19 cellular contexts compared by ENCODE assay signal in genomic region chr12:47648056-47648579, GRCh38. TPM values are rescaled to one million over a fixed set of nuclear protein-coding genes. Genes with fewer than 3 reads are reported as not detected.
A peak's percentile ranks its signal among the peaks of the same experiment; 100 is the strongest.
DNase-seq lines count a peak whose midpoint lies in the region; ATAC-seq and TF ChIP-seq lines count a peak whose summit lies in the region.
"Had no signal": no experiment of that assay in that cellular context is flagged by ENCODE, and none has a peak within 500 bp of the region (broad histone marks: within the 10 kb centered on the region; RNA-seq: fewer than 3 reads in every experiment).

No MANE protein-coding gene starts in this region.

- H3K4me1 Mint-ChIP-seq in endothelial cell (ENCODE audit: unreplicated experiment): peaks cover 32% of the 10 kb centered on the region

- no peak overlapping the region for H3K9ac ChIP-seq in HUES64 (ENCODE audit: low read depth, low read length)
- H3K9ac ChIP-seq: BLaER1 treated with 17β-estradiol and CSF1 and Interleukin-3, amounts not matched to agents 10 nM and 100 nM had no signal

- H3K36me3 ChIP-seq in cardiac muscle cell (no peaks in the 10 kb centered on the region), HUES64 (ENCODE audit: insufficient read depth, low read length) (no peaks in the 10 kb centered on the region)

- peaks cover 2% of the 10 kb centered on the region for H3K9me3 Mint-ChIP-seq in endothelial cell (ENCODE audit: unreplicated experiment)

- 91% methylated on average over 2 of the region's 2 CpGs for WGBS in HUES64

- H3K9me3 ChIP-seq in cardiac muscle cell (ENCODE audit: low read depth): no peaks in the 10 kb centered on the region
- H3K9me3 ChIP-seq in HUES64 (ENCODE audit: insufficient read depth, low read depth, low read length): peaks cover 17% of the 10 kb centered on the region; the same call in 1 of the 2 replicates

- peak overlapping the region; percentile 10 for H3K4me3 Mint-ChIP-seq in endothelial cell (ENCODE audit: unreplicated experiment)
- H3K4me3 Mint-ChIP-seq: CD4-positive, CD25-positive, alpha-beta regulatory T cell had no signal

- no peaks in the 10 kb centered on the region for H3K27me3 Mint-ChIP-seq in endothelial cell (ENCODE audit: unreplicated experiment)
- H3K27me3 Mint-ChIP-seq: CD4-positive, CD25-positive, alpha-beta regulatory T cell had no signal

- DNase-seq in cardiac muscle cell (ENCODE audit: low read depth in 1 of 2, low spot score in 1 of 2) (no peak), Right ventricle myocardium superior (no peak), endothelial cell (ENCODE audit: low spot score) (no peak), T1000 (lab: John Stamatoyannopoulos, UW) (no peak), NCI-H146 (lab: John Stamatoyannopoulos, UW) (no peak), globus pallidus (ENCODE audit: low spot score) (no peak)
- DNase-seq: 8988T; AML-193; Calu3; CD4-positive, CD25-positive, alpha-beta regulatory T cell; DMS 273 treated with DMSO at 0.1 percent for 48 hours; DMS79 treated with DMSO at 0.1 percent for 48 hours; EL; GDM1 had no signal

- H3K27ac Mint-ChIP-seq in endothelial cell (ENCODE audit: unreplicated experiment): peak overlapping the region; percentile 92

- H3K4me3 ChIP-seq in cardiac muscle cell: no peak overlapping the region
- no peak overlapping the region for H3K4me3 ChIP-seq in HUES64 (ENCODE audit: low read length)
- H3K4me3 ChIP-seq: BLaER1 treated with 17β-estradiol and CSF1 and Interleukin-3, amounts not matched to agents 10 nM and 100 nM had no signal

- H3K27me3 ChIP-seq in cardiac muscle cell (no peaks in the 10 kb centered on the region), HUES64 (ENCODE audit: insufficient read depth, low read length) (no peaks in the 10 kb centered on the region)
- H3K27me3 ChIP-seq: BLaER1 treated with 17β-estradiol and CSF1 and Interleukin-3, amounts not matched to agents 10 nM and 100 nM had no signal

- peak overlapping the region; percentile 38 for H3K27ac ChIP-seq in cardiac muscle cell
- peak overlapping the region; percentile 25; the same call in 1 of the 2 replicates for H3K27ac ChIP-seq in HUES64 (ENCODE audit: low read depth, low read length)
- H3K27ac ChIP-seq: BLaER1 treated with 17β-estradiol and CSF1 and Interleukin-3, amounts not matched to agents 10 nM and 100 nM had no signal

- intact Hi-C loops in Right ventricle myocardium superior (cut with DNase I): no loop called here

- H3K36me3 Mint-ChIP-seq in endothelial cell (ENCODE audit: low read depth, unreplicated experiment): peaks cover 14% of the 10 kb centered on the region

- ATAC-seq in Right ventricle myocardium superior (ENCODE audit: poor library complexity) (no peak), HG03378 (IDR thresholded peaks at IDR 0.05; ENCODE audit: unreplicated experiment) (no peak)
- ATAC-seq: HCT116, HepG2 had no signal

- peaks cover 14% of the 10 kb centered on the region for H3K4me1 ChIP-seq in cardiac muscle cell (ENCODE audit: low read depth)
- peaks cover 21% of the 10 kb centered on the region; the same call in 1 of the 2 replicates for H3K4me1 ChIP-seq in HUES64 (ENCODE audit: insufficient read depth, low read length)

- TF ChIP-seq CTCF in cardiac muscle cell (IDR thresholded peaks at IDR 0.05; ENCODE audit: low read depth, low read length) (no peak), endothelial cell (IDR thresholded peaks at IDR 0.05; ENCODE audit: unreplicated experiment) (no peak)

RNA-seq across cellular contexts. Expression of gene RPAP3, which starts 57.7 kb away (rescaled TPM):
- total RNA-seq in cardiac muscle cell (13.9 and 24.9 TPM in 2 replicates), Right ventricle myocardium superior (22.7 TPM), endothelial cell (ENCODE audit: unreplicated experiment) (36.8 TPM)
- polyA plus RNA-seq in cardiac muscle cell: 44.3 and 60.8 TPM in 2 replicates
- 40.2 TPM for polyA plus RNA-seq in HUES64 (2013, experiment 1 of 2)
- 42.5 TPM for polyA plus RNA-seq in HUES64 (2013, experiment 2 of 2)
